ENCODE assay signal across 9 cellular contexts in genomic region chr9:14353222-14354056, GRCh38. TPM values are rescaled to one million over a fixed set of nuclear protein-coding genes. Genes with fewer than 3 reads are reported as not detected.
DNase-seq lines count a peak whose midpoint lies in the region; ATAC-seq and TF ChIP-seq lines count a peak whose summit lies in the region.
"Had no signal": no experiment of that assay in that cellular context is flagged by ENCODE, and none has a peak within 500 bp of the region (broad histone marks: within the 10 kb centered on the region; RNA-seq: fewer than 3 reads in every experiment).

No MANE protein-coding gene starts in this region.

- H3K4me3 ChIP-seq in BE2C (ENCODE audit: low read depth, low read length) (peak overlapping the region; percentile 41), lung (no peak overlapping the region)

- WGBS in lung, 2 donors, result 13 to 16% methylated on average over 18 of the region's 18 CpGs

- no peaks in the 10 kb centered on the region for H3K9me3 ChIP-seq in BE2C
- no peaks in the 10 kb centered on the region for H3K9me3 ChIP-seq in lung (ENCODE audit: control insufficient read depth in 2 of 2, insufficient read depth in 1 of 2, low read length in 1 of 2)

- DNase-seq in BE2C (peak; percentile 94), GM19238 (ENCODE audit: insufficient read length, low spot score) (peak; percentile 63), NCI-H446 treated with DMSO at 0.1 percent for 48 hours (lab: John Stamatoyannopoulos, UW) (peak; percentile 100), cortex of kidney (lab: John Stamatoyannopoulos, UW) (peak; percentile 22), lung (ENCODE audit: low spot score) (peak; percentile 91)
- peak; percentile 48 to 70 for DNase-seq in activated CD4-positive, alpha-beta T cell treated with anti-CD3 and anti-CD28 coated beads, Interleukin-2, amount 50 U/mL, for 24 hours (ENCODE audit: low read depth in 1 of 2, low spot score in 1 of 2)
- peak; percentile 49 for DNase-seq in stimulated activated CD8-positive, alpha-beta memory T cell treated with anti-CD3 and anti-CD28 coated beads, Interleukin-12 subunit alpha, Interleukin-12 subunit beta, amount 100 ng/mL, for 1 hour (ENCODE audit: low read depth)

- ATAC-seq in HG03196 (IDR thresholded peaks at IDR 0.05; ENCODE audit: unreplicated experiment) (peak; percentile 83), lung (ENCODE audit: insufficient read depth, low FRiP score) (peak; percentile 73)

- peak; percentile 95 for TF ChIP-seq CTCF in BE2C (IDR thresholded peaks at IDR 0.05; ENCODE audit: low read depth, low read length)
- peak; percentile 81 for TF ChIP-seq CTCF in lung (IDR thresholded peaks at IDR 0.05; ENCODE audit: control extremely low read depth, extremely low read depth)

- H3K4me1 ChIP-seq in BE2C (peaks cover 13% of the 10 kb centered on the region), lung (ENCODE audit: control insufficient read depth in 2 of 2, insufficient read depth in 2 of 2, low read length in 2 of 2) (peaks cover 6% of the 10 kb centered on the region in 2 donors)

- peak overlapping the region in 1 of 2 donors; percentile 88 for H3K27ac ChIP-seq in lung (ENCODE audit: low read depth in 1 of 2, low read length in 1 of 2)

- H3K36me3 ChIP-seq in BE2C, result no peaks in the 10 kb centered on the region
- H3K36me3 ChIP-seq in lung (ENCODE audit: control insufficient read depth in 2 of 2, insufficient read depth in 2 of 2, low read length in 2 of 2), result no peaks in the 10 kb centered on the region

- H3K27me3 ChIP-seq in BE2C (no peaks in the 10 kb centered on the region), lung (ENCODE audit: control insufficient read depth, insufficient read depth) (no peaks in the 10 kb centered on the region)

RNA-seq across cellular contexts. Expression of gene NFIB, which starts 39.5 kb away (rescaled TPM):
- polyA plus RNA-seq in BE2C (2012; ENCODE audit: insufficient read depth, insufficient read length, low read depth), result 9.2 TPM
- total RNA-seq in lung, result 100 to 1,000 TPM in 1 of 2 donors, 10 to 100 TPM in 1; 89.2 to 189 TPM
- 10 to 100 TPM in 1 of 2 donors, 1 to 10 TPM in 1; 7.3 to 12.7 TPM for polyA plus RNA-seq in lung
- polyA plus RNA-seq: IgD-negative memory B cell had no signal

Comparison
In these comparisons a context has a peak if more than half of its experiments do, and no peak if none do; other contexts are left out.
1. DNase-seq: peak in every context shown above with its lines; median percentile 100 in NCI-H446 treated with DMSO at 0.1 percent for 48 hours; 94 in BE2C; 91 in lung; 63 in GM19238; 59 in activated CD4-positive, alpha-beta T cell treated with anti-CD3 and anti-CD28 coated beads, Interleukin-2, amount 50 U/mL, for 24 hours; 49 in stimulated activated CD8-positive, alpha-beta memory T cell treated with anti-CD3 and anti-CD28 coated beads, Interleukin-12 subunit alpha, Interleukin-12 subunit beta, amount 100 ng/mL, for 1 hour; 22 in cortex of kidney.